Comparison of ENCODE assay signal across 8 cellular contexts in the genomic region with DNA sequence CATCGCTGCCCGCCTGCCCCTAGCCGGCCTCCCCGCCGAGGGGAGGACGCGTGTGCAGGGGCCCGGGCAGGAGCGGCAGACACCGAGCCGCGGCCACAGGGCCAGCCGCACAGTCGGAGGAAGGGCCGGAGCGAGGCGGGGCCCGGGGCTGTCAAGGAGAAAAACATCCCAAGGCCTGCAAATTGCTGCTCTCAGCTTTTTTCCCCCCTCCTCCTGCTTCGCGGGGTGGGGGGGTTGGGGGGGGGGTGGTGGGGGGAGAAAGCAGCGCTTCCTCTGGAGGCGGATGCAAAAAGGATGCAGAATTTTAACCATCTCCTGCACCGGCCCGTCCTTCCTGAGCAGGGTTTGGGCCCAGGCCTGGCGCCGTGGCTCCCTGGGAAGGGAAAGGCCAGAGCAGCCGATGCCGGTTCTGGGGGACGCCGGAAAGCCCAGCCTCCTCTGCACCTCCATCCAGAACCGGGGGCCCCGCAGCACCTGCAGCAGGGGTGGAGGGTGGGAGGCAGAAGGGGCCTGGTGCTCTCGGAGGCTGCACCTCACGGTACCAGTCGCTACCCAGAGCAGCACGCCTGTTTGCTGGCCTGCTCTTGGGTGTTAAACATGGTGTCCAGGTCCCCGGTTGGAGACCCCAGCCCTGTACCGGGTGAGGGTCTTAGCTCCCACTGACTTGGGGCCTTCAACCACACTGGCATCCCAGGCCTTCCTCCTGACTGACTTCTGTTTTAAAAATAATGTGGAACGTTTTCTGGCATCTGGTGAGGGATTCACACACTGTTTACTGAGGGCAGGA.
A peak's percentile ranks its signal among the peaks of the same experiment; 100 is the strongest.
DNase-seq lines count a peak whose midpoint lies in the region; ATAC-seq, FAIRE-seq and TF ChIP-seq lines count a peak whose summit lies in the region.

No MANE protein-coding gene starts in this region.

- H3K27ac ChIP-seq in Peyer's patch = peak overlapping the region; percentile 96 to 99 (median 98)
- H3K27ac ChIP-seq in K562 (ENCODE audit: extremely low read depth, low read depth, low read length) = no peak overlapping the region

- intact Hi-C loops in K562 (cut with micrococcal nuclease) = no loop called here

- CTCF ChIA-PET in K562 (lab: Yijun Ruan, JAX; ENCODE audit: low intra/inter-chr PET ratio) = no interaction called here

- H3K36me3 ChIP-seq in Peyer's patch = no peaks in the 10 kb centered on the region
- no peaks in the 10 kb centered on the region for H3K36me3 ChIP-seq in K562 (ENCODE audit: control insufficient read depth, insufficient read depth, low read length)
- peaks cover 14% of the 10 kb centered on the region for H3K36me3 ChIP-seq in skeletal muscle satellite cell (ENCODE audit: insufficient read depth, low read length)

- no peak overlapping the region for H2AFZ ChIP-seq in K562 (ENCODE audit: low read depth, low read length)

- no peaks in the 10 kb centered on the region for H3K9me1 ChIP-seq in K562 (ENCODE audit: control insufficient read depth, insufficient read depth, low read length)

- H3K79me2 ChIP-seq in K562 (ENCODE audit: control insufficient read depth, insufficient read depth, low read length) = no peaks in the 10 kb centered on the region

- WGBS in K562 (ENCODE audit: insufficient coverage, low coverage, missing lambda C conversion rate) = 47% methylated on average over 10 of the region's 39 CpGs

- peak overlapping the region; percentile 65 to 97 (median 70) for H3K4me3 ChIP-seq in Peyer's patch
- H3K4me3 ChIP-seq in K562 = no peak overlapping the region
- H3K4me3 ChIP-seq in skeletal muscle satellite cell (ENCODE audit: low read length) = peak overlapping the region; percentile 87

- FAIRE-seq in K562 (lab: Jason Lieb, UNC) = no peak

- in situ Hi-C loops in K562 (cut with MboI) = no loop called here

- TF ChIP-seq RAD21 in K562 (CRISPR knock-in tag; conservative IDR thresholded peaks at IDR 0.05 in 1 of 2, IDR thresholded peaks at IDR 0.05 in 1 of 2) = no peak

- H3K9me3 ChIP-seq in Peyer's patch (no peaks in the 10 kb centered on the region), K562 (replicated peaks; ENCODE audit: control insufficient read depth, insufficient read depth, low read depth, low read length) (no peaks in the 10 kb centered on the region), skeletal muscle satellite cell (replicated peaks; ENCODE audit: low read length) (no peaks in the 10 kb centered on the region)

- no peak overlapping the region for H3K4me2 ChIP-seq in K562 (ENCODE audit: insufficient read depth, low read length)
- H3K4me2 ChIP-seq in skeletal muscle satellite cell (ENCODE audit: low read length) = peak overlapping the region; percentile 99

- H3K27me3 ChIP-seq in Peyer's patch (no peaks in the 10 kb centered on the region), K562 (ENCODE audit: control insufficient read depth in 2 of 2, insufficient read depth in 2 of 2, low read length in 2 of 2) (peaks cover 0 to 4% of the 10 kb centered on the region in 2 experiments; a peak in 1 of 5 replicates), skeletal muscle satellite cell (ENCODE audit: control insufficient read depth, insufficient read depth, low read length) (no peaks in the 10 kb centered on the region)

- H3K4me1 ChIP-seq in Peyer's patch = peaks cover 0 to 67% (median 29%) of the 10 kb centered on the region in 4 donors
- peaks cover 4 to 25% of the 10 kb centered on the region in 2 experiments; a peak in 3 of 5 replicates for H3K4me1 ChIP-seq in K562 (replicated peaks in 1 of 2; ENCODE audit: control insufficient read depth in 2 of 2, insufficient read depth in 2 of 2, low read length in 2 of 2)
- H3K4me1 ChIP-seq in skeletal muscle satellite cell (ENCODE audit: control insufficient read depth, insufficient read depth, low read length) = peaks cover 69% of the 10 kb centered on the region

- DNase-seq in activated T-cell treated with anti-CD3 and anti-CD28 coated beads, Interleukin-2, amount 50 U/mL, for 1 hour = peak; percentile 19
- no peak for DNase-seq in activated T-cell treated with anti-CD3 and anti-CD28 coated beads for 4 hours
- DNase-seq in Peyer's patch = peak; percentile 61 to 81 (median 77)
- DNase-seq in K562 (ENCODE audit: extremely low read depth in 1 of 4, low spot score in 3 of 4) = peak in 1 of 4 experiments; percentile 28
- peak; percentile 60 for DNase-seq in iPS-NIHi11 (ENCODE audit: low spot score)
- DNase-seq in SIG-M5 (lab: John Stamatoyannopoulos, UW) = no peak

- no TSS peak for BruUV-seq in K562 (replicated peaks; lab: Mats Ljungman, UMichigan)

- TF ChIP-seq EP300 in K562 (IDR thresholded peaks at IDR 0.05; ENCODE audit: low read length) = no peak

- POLR2A ChIA-PET in K562 (lab: Yijun Ruan, JAX) = no interaction called here

- H3K9ac ChIP-seq in K562 (ENCODE audit: insufficient read depth in 1 of 2, low read depth in 2 of 2, low read length in 2 of 2) (no peak overlapping the region; a peak in 1 of 4 replicates), skeletal muscle satellite cell (ENCODE audit: low read depth, low read length) (peak overlapping the region; percentile 94)

- ATAC-seq in K562 = peak; percentile 32; the same call in 2 of the 3 replicates
- ATAC-seq in GM19467 (IDR thresholded peaks at IDR 0.05; ENCODE audit: unreplicated experiment) = no peak

- no peak for TF ChIP-seq CTCF in Peyer's patch (IDR thresholded peaks at IDR 0.05)
- no peak for TF ChIP-seq CTCF in K562 (IDR thresholded peaks at IDR 0.05 in 2 of 3, conservative IDR thresholded peaks at IDR 0.05 in 1 of 3; ENCODE audit: insufficient read depth in 2 of 3, low read depth in 1 of 3, low read length in 3 of 3)

- no peaks in the 10 kb centered on the region for H4K20me1 ChIP-seq in K562 (replicated peaks; ENCODE audit: control insufficient read depth, insufficient read depth, low read length)

- TF ChIP-seq POLR2A in Peyer's patch (IDR thresholded peaks at IDR 0.05) (no peak), K562 (conservative IDR thresholded peaks at IDR 0.05) (no peak)

TF ChIP-seq in K562, 482 proteins besides CTCF, POLR2A, EP300 and RAD21:
- no peak for TF ChIP-seq NRF1 (conservative IDR thresholded peaks at IDR 0.05 in 1 of 2, IDR thresholded peaks at IDR 0.05 in 1 of 2)
- TF ChIP-seq, protein P1, sequence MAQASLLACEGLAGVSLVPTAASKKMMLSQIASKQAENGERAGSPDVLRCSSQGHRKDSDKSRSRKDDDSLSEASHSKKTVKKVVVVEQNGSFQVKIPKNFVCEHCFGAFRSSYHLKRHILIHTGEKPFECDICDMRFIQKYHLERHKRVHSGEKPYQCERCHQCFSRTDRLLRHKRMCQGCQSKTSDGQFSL (CRISPR knock-in tag; IDR thresholded peaks at IDR 0.05) = no peak
- TF ChIP-seq, protein P1 (tag; IDR thresholded peaks at IDR 0.05) = peak in 1 of 2 experiments; percentile 76; a peak in 2 of 4 replicates
- TF ChIP-seq, protein P2, sequence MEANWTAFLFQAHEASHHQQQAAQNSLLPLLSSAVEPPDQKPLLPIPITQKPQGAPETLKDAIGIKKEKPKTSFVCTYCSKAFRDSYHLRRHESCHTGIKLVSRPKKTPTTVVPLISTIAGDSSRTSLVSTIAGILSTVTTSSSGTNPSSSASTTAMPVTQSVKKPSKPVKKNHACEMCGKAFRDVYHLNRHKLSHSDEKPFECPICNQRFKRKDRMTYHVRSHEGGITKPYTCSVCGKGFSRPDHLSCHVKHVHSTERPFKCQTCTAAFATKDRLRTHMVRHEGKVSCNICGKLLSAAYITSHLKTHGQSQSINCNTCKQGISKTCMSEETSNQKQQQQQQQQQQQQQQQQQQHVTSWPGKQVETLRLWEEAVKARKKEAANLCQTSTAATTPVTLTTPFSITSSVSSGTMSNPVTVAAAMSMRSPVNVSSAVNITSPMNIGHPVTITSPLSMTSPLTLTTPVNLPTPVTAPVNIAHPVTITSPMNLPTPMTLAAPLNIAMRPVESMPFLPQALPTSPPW (CRISPR knock-in tag; IDR thresholded peaks at IDR 0.05) = peak; percentile 51
- no peak for TF ChIP-seq CREB1 (IDR thresholded peaks at IDR 0.05)
- TF ChIP-seq CREB1 (CRISPR knock-in tag; IDR thresholded peaks at IDR 0.05) = no peak
- TF ChIP-seq KDM5B (IDR thresholded peaks at IDR 0.05; ENCODE audit: insufficient replicate concordance, low read depth, low read length) = no peak
- TF ChIP-seq, protein P3, sequence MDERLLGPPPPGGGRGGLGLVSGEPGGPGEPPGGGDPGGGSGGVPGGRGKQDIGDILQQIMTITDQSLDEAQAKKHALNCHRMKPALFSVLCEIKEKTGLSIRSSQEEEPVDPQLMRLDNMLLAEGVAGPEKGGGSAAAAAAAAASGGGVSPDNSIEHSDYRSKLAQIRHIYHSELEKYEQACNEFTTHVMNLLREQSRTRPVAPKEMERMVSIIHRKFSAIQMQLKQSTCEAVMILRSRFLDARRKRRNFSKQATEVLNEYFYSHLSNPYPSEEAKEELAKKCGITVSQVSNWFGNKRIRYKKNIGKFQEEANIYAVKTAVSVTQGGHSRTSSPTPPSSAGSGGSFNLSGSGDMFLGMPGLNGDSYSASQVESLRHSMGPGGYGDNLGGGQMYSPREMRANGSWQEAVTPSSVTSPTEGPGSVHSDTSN (CRISPR knock-in tag; IDR thresholded peaks at IDR 0.05; ENCODE audit: low read depth) = no peak
- TF ChIP-seq, protein P3 (tag; conservative IDR thresholded peaks at IDR 0.05; ENCODE audit: low read depth) = no peak

Comparison
In these comparisons a context has a peak if more than half of its experiments do, and no peak if none do; other contexts are left out.
1. DNase-seq: peak in activated T-cell treated with anti-CD3 and anti-CD28 coated beads, Interleukin-2, amount 50 U/mL, for 1 hour (single experiment), Peyer's patch (3 of 3) and iPS-NIHi11 (single experiment); none in activated T-cell treated with anti-CD3 and anti-CD28 coated beads for 4 hours (single experiment) and SIG-M5 (single experiment).